ENCODE assay signal across 6 cellular contexts in genomic region chr1:155126494-155127104, GRCh38. TPM values are rescaled to one million over a fixed set of nuclear protein-coding genes. Genes with fewer than 3 reads are reported as not detected.
DNase-seq lines count a peak whose midpoint lies in the region; ATAC-seq and TF ChIP-seq lines count a peak whose summit lies in the region.

No MANE protein-coding gene starts in this region.

- DNase-seq in DND-41 (peak; percentile 27), Panc1 (ENCODE audit: low read depth, low spot score) (no peak), dorsolateral prefrontal cortex (peak; percentile 39 to 79 (median 70))

- intact Hi-C loops in Panc1 (cut with micrococcal nuclease; ENCODE audit: unreplicated experiment) = loop anchor here (5.0 kb wide), 1 partner anchor 34 kb away; no protein-coding TSS in a partner anchor
- intact Hi-C loops in dorsolateral prefrontal cortex (cut with DNase I) = loop anchor here (2.0 to 5.0 kb wide), 2 partner anchors 41 to 42 kb away; no protein-coding TSS in a partner anchor

- H3K4me3 ChIP-seq in DND-41 (ENCODE audit: low read depth in 1 of 2, low read length in 2 of 2) = peak overlapping the region in 1 of 2 experiments; percentile 54; a peak in 2 of 4 replicates
- peak overlapping the region; percentile 64 to 65 for H3K4me3 ChIP-seq in Panc1 (ENCODE audit: low read depth in 2 of 2, low read length in 2 of 2)
- peak overlapping the region; percentile 62 to 99 (median 85) for H3K4me3 ChIP-seq in dorsolateral prefrontal cortex
- peak overlapping the region; percentile 39 for H3K4me3 ChIP-seq in neuron (ENCODE audit: low read length)

- CTCF ChIA-PET in Panc1 (lab: Charles Lee) = interaction anchor here (0.6 to 1.1 kb wide), 2 partner anchors 46 to 457 kb away, joined by 3 read pairs; partner anchors contain the start of gene KRTCAP2

- H3K27ac ChIP-seq in DND-41 (ENCODE audit: low read length) (no peak overlapping the region), Panc1 (ENCODE audit: low read length) (peak overlapping the region; percentile 65), dorsolateral prefrontal cortex (peak overlapping the region; percentile 79 to 100 (median 98))

- BruUV-seq in Panc1 (replicated peaks; lab: Mats Ljungman, UMichigan) = no TSS peak

- in situ Hi-C loops in Panc1 (cut with HindIII; ENCODE audit: low pct_unique_long_range_greater_than_20kb, low sequenced_read_pairs) = no loop called here

- H3K36me3 ChIP-seq in DND-41 (ENCODE audit: insufficient read depth, low read length) (no peaks in the 10 kb centered on the region), Panc1 (ENCODE audit: control insufficient read depth, insufficient read depth, low read length) (peaks cover 3% of the 10 kb centered on the region; the same call in 1 of the 2 replicates), neuron (ENCODE audit: insufficient read depth, low read length) (no peaks in the 10 kb centered on the region)

- ATAC-seq in DND-41 (ENCODE audit: insufficient read depth, low read depth) (peak; percentile 48), Panc1 (peak; percentile 5), HG03354 (IDR thresholded peaks at IDR 0.05; ENCODE audit: poor library complexity, severe bottlenecking, unreplicated experiment) (no peak), GM19395 (IDR thresholded peaks at IDR 0.05; ENCODE audit: unreplicated experiment) (no peak)

- H3K9me3 ChIP-seq in DND-41 (ENCODE audit: insufficient read depth, low read length, severe bottlenecking) = no peaks in the 10 kb centered on the region
- no peaks in the 10 kb centered on the region for H3K9me3 ChIP-seq in Panc1 (ENCODE audit: control insufficient read depth, insufficient read depth, low read depth, low read length)
- no peaks in the 10 kb centered on the region for H3K9me3 ChIP-seq in neuron (ENCODE audit: low read length)

- POLR2A ChIA-PET in Panc1 (lab: Charles Lee) = no interaction called here

- peaks cover 41% of the 10 kb centered on the region for H3K27me3 ChIP-seq in DND-41 (ENCODE audit: insufficient read depth, low read length, poor library complexity)
- H3K27me3 ChIP-seq in Panc1 (ENCODE audit: control insufficient read depth, insufficient read depth, low read length) = no peaks in the 10 kb centered on the region
- no peaks in the 10 kb centered on the region for H3K27me3 ChIP-seq in dorsolateral prefrontal cortex
- peaks cover 62% of the 10 kb centered on the region for H3K27me3 ChIP-seq in neuron (ENCODE audit: insufficient read depth, low read length)

- H3K9ac ChIP-seq in DND-41 (ENCODE audit: low read depth, low read length) = no peak overlapping the region; the same call in 1 of the 2 replicates

- H4K20me1 ChIP-seq in DND-41 (ENCODE audit: insufficient read depth, low read length) = 0 out of 2 replicates have a peak, but pooled peaks cover 2% of the 10 kb centered on the region

- no peaks in the 10 kb centered on the region for H3K79me2 ChIP-seq in DND-41 (ENCODE audit: insufficient read depth, low read length)

- TF ChIP-seq CTCF in DND-41 (IDR thresholded peaks at IDR 0.05; ENCODE audit: borderline replicate concordance, extremely low read depth, low read length, poor library complexity, severe bottlenecking) (no peak), Panc1 (IDR thresholded peaks at IDR 0.05) (no peak), dorsolateral prefrontal cortex (IDR thresholded peaks at IDR 0.05 in 54 of 56, conservative IDR thresholded peaks at IDR 0.05 in 2 of 56; ENCODE audit: low read depth in 1 of 56, partially characterized antibody in 56 of 56) (no peak)

- peaks cover 29% of the 10 kb centered on the region for H3K4me1 ChIP-seq in DND-41 (ENCODE audit: insufficient read depth, low read length)
- H3K4me1 ChIP-seq in Panc1 (ENCODE audit: control insufficient read depth, insufficient read depth, low read length) = peaks cover 59% of the 10 kb centered on the region
- H3K4me1 ChIP-seq in neuron (ENCODE audit: insufficient read depth, low read length) = peaks cover 42% of the 10 kb centered on the region

- H2AFZ ChIP-seq in DND-41 (ENCODE audit: low read depth, low read length) (peak overlapping the region; percentile 23; the same call in 1 of the 2 replicates), neuron (ENCODE audit: low read depth, low read length) (peak overlapping the region; percentile 2)

- peak overlapping the region; percentile 80 for H3K4me2 ChIP-seq in DND-41 (ENCODE audit: insufficient read depth, low read length)

RNA-seq across cellular contexts. Expression of gene EFNA1, which starts 1.1 kb away (rescaled TPM):
- total RNA-seq in Panc1 (2021; ENCODE audit: unreplicated experiment) (23.8 TPM), dorsolateral prefrontal cortex (100 to 1,000 TPM in 1 of 120 experiments, 10 to 100 TPM in 118, 1 to 10 TPM in 1; 8.7 to 144 (median 30.1) TPM)
- polyA plus RNA-seq in Panc1 (2012; ENCODE audit: insufficient read length) = 37.9 TPM

RNA-seq across cellular contexts. Expression of gene SLC50A1, which starts 9.1 kb away (rescaled TPM):
- total RNA-seq in Panc1 (2021; ENCODE audit: unreplicated experiment) (67.4 TPM), dorsolateral prefrontal cortex (10 to 100 TPM in 40 of 120 experiments, 1 to 10 TPM in 80; 4.8 to 17.0 (median 9.0) TPM)
- polyA plus RNA-seq in Panc1 (2012; ENCODE audit: insufficient read length) = 79.4 TPM

RNA-seq across cellular contexts. Expression of gene DPM3, which starts 13.7 kb away (rescaled TPM):
- 66.0 TPM for total RNA-seq in Panc1 (2021; ENCODE audit: unreplicated experiment)
- polyA plus RNA-seq in Panc1 (2012; ENCODE audit: insufficient read length) = 89.1 TPM
- total RNA-seq in dorsolateral prefrontal cortex = 10 to 100 TPM; 28.0 to 77.8 (median 52.8) TPM

RNA-seq across cellular contexts. Expression of gene KRTCAP2, which starts 46.5 kb away (rescaled TPM):
- total RNA-seq in Panc1 (2021; ENCODE audit: unreplicated experiment) = 155 TPM
- polyA plus RNA-seq in Panc1 (2012; ENCODE audit: insufficient read length) = 207 TPM
- 100 to 1,000 TPM in 14 of 120 experiments, 10 to 100 TPM in 106; 49.0 to 130 (median 82.4) TPM for total RNA-seq in dorsolateral prefrontal cortex

RNA-seq across cellular contexts. Expression of gene TRIM46, which starts 47.0 kb away (rescaled TPM):
- total RNA-seq in Panc1 (2021; ENCODE audit: unreplicated experiment) (3.8 TPM), dorsolateral prefrontal cortex (10 to 100 TPM; 10.2 to 31.0 (median 19.3) TPM)
- polyA plus RNA-seq in Panc1 (2012; ENCODE audit: insufficient read length) = 8.0 TPM

Comparison
In these comparisons a context has a peak if more than half of its experiments do, and no peak if none do; other contexts are left out.
1. ATAC-seq: peak in DND-41 (single experiment) and Panc1 (single experiment); none in HG03354 (single experiment) and GM19395 (single experiment).